Comparison of ENCODE assay signal across 1 cellular context in the genomic region with DNA sequence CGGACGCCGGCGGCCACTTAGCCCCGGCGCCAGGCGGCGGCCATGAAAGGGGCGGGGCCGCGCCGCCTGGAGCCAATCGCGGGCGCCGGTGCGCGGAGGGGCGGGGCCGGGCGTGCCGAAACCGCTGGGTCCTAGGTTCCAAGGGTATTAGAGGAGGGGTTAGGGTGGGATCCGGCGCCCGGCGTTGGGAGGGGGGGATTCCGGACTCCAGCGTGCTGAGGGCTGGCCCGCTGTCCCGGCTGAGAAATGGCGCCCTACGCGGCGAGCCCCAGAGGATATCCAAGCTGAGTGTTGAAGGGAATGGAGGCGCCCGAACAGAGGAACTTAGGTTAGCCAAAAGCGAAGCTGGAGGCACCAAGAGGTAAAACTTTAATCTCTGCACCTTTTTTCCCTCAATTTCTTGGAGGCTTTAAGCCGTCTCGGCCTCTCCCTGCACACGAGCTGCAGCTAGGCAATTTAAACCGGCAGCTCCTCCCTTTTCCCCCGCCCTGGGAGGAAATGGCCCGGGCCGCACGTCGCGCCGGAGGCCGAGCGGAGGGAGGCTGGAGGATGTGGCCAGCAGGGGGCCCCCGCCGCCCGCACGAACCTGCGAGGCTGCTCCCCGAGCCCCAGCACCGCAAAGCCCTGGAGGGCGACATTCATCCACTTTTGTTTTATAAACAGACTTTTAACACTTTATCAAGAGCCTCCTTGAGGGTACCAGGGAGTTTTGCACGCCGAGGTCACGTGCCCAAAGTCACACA.
TF ChIP-seq lines count a peak whose summit lies in the region.

A gene with protein sequence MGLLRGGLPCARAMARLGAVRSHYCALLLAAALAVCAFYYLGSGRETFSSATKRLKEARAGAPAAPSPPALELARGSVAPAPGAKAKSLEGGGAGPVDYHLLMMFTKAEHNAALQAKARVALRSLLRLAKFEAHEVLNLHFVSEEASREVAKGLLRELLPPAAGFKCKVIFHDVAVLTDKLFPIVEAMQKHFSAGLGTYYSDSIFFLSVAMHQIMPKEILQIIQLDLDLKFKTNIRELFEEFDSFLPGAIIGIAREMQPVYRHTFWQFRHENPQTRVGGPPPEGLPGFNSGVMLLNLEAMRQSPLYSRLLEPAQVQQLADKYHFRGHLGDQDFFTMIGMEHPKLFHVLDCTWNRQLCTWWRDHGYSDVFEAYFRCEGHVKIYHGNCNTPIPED (minus strand): TSS at position 44 of the 743 bp plus-strand sequence. CDS start 101 bp downstream, outside the sequence.

TF ChIP-seq in HepG2, 621 proteins besides CTCF, POLR2A, EP300 and RAD21 (continued from another document and continues in another):
- TF ChIP-seq, protein P1, sequence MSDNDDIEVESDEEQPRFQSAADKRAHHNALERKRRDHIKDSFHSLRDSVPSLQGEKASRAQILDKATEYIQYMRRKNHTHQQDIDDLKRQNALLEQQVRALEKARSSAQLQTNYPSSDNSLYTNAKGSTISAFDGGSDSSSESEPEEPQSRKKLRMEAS (IDR thresholded peaks at IDR 0.05), result peak; percentile 55; the same call in 1 of the 2 replicates
- TF ChIP-seq MAFG (CRISPR knock-in tag; IDR thresholded peaks at IDR 0.05) (no peak), KLF15 (CRISPR knock-in tag; IDR thresholded peaks at IDR 0.05; ENCODE audit: borderline replicate concordance) (peak; percentile 55; the same call in 1 of the 2 replicates), SMAD9 (CRISPR knock-in tag; IDR thresholded peaks at IDR 0.05) (0 out of 2 replicates have a peak, but pooled peaks have one; percentile 39), AKAP8 (CRISPR knock-in tag; IDR thresholded peaks at IDR 0.05) (no peak), MYC (CRISPR knock-in tag; IDR thresholded peaks at IDR 0.05; ENCODE audit: borderline replicate concordance) (peak; percentile 74; the same call in 1 of the 2 replicates), KDM5B (CRISPR knock-in tag; IDR thresholded peaks at IDR 0.05; ENCODE audit: borderline replicate concordance) (peak; percentile 63), ZNF180 (CRISPR knock-in tag; IDR thresholded peaks at IDR 0.05; ENCODE audit: borderline replicate concordance, low read depth) (no peak), RAD51 (IDR thresholded peaks at IDR 0.05; ENCODE audit: borderline replicate concordance) (no peak), MXI1 (IDR thresholded peaks at IDR 0.05; ENCODE audit: borderline replicate concordance, low read depth, low read length) (peak; percentile 16; the same call in 1 of the 3 replicates), TBP (CRISPR knock-in tag; IDR thresholded peaks at IDR 0.05) (no peak), ZNF891 (CRISPR knock-in tag; IDR thresholded peaks at IDR 0.05) (no peak), ARID2 (CRISPR knock-in tag; IDR thresholded peaks at IDR 0.05; ENCODE audit: borderline replicate concordance) (no peak), ZFP82 (CRISPR knock-in tag; IDR thresholded peaks at IDR 0.05; ENCODE audit: borderline replicate concordance) (no peak), KAT2B (IDR thresholded peaks at IDR 0.05; ENCODE audit: borderline replicate concordance, low read depth, low read length) (no peak), ZFYVE20 (CRISPR knock-in tag; IDR thresholded peaks at IDR 0.05; ENCODE audit: borderline replicate concordance, low read depth) (no peak), SMARCE1 (IDR thresholded peaks at IDR 0.05; ENCODE audit: borderline replicate concordance) (no peak), CEBPG (CRISPR knock-in tag; IDR thresholded peaks at IDR 0.05) (peak; percentile 15; the same call in 1 of the 2 replicates)
- TF ChIP-seq, protein P2, sequence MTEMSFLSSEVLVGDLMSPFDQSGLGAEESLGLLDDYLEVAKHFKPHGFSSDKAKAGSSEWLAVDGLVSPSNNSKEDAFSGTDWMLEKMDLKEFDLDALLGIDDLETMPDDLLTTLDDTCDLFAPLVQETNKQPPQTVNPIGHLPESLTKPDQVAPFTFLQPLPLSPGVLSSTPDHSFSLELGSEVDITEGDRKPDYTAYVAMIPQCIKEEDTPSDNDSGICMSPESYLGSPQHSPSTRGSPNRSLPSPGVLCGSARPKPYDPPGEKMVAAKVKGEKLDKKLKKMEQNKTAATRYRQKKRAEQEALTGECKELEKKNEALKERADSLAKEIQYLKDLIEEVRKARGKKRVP (CRISPR knock-in tag; IDR thresholded peaks at IDR 0.05), result no peak
- TF ChIP-seq, protein P3, sequence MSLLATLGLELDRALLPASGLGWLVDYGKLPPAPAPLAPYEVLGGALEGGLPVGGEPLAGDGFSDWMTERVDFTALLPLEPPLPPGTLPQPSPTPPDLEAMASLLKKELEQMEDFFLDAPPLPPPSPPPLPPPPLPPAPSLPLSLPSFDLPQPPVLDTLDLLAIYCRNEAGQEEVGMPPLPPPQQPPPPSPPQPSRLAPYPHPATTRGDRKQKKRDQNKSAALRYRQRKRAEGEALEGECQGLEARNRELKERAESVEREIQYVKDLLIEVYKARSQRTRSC (CRISPR knock-in tag; IDR thresholded peaks at IDR 0.05; ENCODE audit: low read depth), result no peak
- TF ChIP-seq, protein P4, sequence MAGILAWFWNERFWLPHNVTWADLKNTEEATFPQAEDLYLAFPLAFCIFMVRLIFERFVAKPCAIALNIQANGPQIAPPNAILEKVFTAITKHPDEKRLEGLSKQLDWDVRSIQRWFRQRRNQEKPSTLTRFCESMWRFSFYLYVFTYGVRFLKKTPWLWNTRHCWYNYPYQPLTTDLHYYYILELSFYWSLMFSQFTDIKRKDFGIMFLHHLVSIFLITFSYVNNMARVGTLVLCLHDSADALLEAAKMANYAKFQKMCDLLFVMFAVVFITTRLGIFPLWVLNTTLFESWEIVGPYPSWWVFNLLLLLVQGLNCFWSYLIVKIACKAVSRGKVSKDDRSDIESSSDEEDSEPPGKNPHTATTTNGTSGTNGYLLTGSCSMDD (CRISPR knock-in tag; IDR thresholded peaks at IDR 0.05), result no peak
- TF ChIP-seq, protein P5, sequence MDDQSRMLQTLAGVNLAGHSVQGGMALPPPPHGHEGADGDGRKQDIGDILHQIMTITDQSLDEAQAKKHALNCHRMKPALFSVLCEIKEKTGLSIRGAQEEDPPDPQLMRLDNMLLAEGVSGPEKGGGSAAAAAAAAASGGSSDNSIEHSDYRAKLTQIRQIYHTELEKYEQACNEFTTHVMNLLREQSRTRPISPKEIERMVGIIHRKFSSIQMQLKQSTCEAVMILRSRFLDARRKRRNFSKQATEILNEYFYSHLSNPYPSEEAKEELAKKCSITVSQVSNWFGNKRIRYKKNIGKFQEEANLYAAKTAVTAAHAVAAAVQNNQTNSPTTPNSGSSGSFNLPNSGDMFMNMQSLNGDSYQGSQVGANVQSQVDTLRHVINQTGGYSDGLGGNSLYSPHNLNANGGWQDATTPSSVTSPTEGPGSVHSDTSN (CRISPR knock-in tag; IDR thresholded peaks at IDR 0.05; ENCODE audit: borderline replicate concordance), result no peak; the same call in 1 of the 2 replicates
- TF ChIP-seq, protein P6, sequence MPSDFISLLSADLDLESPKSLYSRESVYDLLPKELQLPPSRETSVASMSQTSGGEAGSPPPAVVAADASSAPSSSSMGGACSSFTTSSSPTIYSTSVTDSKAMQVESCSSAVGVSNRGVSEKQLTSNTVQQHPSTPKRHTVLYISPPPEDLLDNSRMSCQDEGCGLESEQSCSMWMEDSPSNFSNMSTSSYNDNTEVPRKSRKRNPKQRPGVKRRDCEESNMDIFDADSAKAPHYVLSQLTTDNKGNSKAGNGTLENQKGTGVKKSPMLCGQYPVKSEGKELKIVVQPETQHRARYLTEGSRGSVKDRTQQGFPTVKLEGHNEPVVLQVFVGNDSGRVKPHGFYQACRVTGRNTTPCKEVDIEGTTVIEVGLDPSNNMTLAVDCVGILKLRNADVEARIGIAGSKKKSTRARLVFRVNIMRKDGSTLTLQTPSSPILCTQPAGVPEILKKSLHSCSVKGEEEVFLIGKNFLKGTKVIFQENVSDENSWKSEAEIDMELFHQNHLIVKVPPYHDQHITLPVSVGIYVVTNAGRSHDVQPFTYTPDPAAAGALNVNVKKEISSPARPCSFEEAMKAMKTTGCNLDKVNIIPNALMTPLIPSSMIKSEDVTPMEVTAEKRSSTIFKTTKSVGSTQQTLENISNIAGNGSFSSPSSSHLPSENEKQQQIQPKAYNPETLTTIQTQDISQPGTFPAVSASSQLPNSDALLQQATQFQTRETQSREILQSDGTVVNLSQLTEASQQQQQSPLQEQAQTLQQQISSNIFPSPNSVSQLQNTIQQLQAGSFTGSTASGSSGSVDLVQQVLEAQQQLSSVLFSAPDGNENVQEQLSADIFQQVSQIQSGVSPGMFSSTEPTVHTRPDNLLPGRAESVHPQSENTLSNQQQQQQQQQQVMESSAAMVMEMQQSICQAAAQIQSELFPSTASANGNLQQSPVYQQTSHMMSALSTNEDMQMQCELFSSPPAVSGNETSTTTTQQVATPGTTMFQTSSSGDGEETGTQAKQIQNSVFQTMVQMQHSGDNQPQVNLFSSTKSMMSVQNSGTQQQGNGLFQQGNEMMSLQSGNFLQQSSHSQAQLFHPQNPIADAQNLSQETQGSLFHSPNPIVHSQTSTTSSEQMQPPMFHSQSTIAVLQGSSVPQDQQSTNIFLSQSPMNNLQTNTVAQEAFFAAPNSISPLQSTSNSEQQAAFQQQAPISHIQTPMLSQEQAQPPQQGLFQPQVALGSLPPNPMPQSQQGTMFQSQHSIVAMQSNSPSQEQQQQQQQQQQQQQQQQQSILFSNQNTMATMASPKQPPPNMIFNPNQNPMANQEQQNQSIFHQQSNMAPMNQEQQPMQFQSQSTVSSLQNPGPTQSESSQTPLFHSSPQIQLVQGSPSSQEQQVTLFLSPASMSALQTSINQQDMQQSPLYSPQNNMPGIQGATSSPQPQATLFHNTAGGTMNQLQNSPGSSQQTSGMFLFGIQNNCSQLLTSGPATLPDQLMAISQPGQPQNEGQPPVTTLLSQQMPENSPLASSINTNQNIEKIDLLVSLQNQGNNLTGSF (CRISPR knock-in tag; IDR thresholded peaks at IDR 0.05), result no peak
- TF ChIP-seq, protein P7, sequence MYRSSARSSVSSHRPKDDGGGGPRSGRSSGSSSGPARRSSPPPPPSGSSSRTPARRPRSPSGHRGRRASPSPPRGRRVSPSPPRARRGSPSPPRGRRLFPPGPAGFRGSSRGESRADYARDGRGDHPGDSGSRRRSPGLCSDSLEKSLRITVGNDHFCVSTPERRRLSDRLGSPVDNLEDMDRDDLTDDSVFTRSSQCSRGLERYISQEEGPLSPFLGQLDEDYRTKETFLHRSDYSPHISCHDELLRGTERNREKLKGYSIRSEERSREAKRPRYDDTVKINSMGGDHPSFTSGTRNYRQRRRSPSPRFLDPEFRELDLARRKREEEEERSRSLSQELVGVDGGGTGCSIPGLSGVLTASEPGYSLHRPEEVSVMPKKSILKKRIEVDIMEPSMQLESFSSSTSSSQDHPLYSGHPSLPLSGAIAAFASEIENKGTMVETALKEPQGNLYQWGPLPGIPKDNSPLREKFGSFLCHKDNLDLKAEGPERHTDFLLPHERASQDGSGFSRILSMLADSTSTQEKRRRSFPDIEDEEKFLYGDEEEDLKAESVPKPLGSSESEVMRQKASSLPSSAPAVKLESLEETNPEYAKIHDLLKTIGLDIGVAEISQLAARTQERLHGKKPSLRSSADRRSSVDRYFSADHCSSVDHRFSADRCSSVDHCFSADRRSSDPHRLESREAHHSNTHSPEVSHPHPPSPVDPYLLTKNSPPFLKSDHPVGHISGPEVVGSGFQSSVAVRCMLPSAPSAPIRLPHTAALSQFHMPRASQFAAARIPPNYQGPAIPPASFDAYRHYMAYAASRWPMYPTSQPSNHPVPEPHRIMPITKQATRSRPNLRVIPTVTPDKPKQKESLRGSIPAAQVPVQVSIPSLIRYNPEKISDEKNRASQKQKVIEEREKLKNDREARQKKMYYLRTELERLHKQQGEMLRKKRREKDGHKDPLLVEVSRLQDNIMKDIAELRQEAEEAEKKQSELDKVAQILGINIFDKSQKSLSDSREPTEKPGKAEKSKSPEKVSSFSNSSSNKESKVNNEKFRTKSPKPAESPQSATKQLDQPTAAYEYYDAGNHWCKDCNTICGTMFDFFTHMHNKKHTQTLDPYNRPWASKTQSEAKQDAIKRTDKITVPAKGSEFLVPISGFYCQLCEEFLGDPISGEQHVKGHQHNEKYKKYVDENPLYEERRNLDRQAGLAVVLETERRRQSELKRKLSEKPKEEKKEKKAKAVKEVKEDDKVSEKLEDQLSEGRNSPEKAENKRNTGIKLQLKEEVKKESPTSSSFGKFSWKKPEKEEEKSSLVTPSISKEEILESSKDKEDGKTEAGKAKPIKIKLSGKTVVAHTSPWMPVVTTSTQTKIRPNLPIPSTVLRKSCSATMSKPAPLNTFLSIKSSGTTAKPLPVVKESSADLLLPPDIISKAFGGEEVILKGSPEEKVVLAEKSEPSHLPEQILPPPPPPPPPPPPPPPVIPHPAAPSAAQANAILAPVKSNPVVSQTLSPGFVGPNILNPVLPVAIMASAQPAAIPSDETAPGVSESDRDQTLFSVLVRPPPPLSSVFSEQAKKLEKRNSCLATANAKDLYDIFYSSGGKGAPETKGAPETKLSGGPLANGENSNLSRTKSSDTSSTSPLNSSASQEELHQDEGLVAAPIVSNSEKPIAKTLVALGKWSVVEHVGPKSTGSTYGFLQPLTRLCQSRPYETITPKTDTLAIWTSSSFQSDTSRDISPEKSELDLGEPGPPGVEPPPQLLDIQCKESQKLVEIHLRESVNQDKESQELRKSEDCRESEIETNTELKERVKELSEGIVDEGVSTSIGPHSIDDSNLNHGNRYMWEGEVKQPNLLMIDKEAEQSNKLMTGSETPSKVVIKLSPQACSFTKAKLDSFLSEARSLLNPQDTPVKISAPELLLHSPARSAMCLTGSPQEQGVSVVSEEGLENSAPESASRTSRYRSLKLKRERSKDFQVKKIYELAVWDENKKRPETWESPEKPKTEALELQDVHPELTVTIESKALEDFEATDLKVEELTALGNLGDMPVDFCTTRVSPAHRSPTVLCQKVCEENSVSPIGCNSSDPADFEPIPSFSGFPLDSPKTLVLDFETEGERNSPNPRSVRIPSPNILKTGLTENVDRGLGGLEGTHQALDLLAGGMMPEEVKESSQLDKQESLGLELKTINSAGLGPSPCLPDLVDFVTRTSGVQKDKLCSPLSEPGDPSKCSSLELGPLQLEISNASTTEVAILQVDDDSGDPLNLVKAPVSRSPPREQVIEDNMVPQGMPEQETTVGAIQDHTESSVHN (CRISPR knock-in tag; IDR thresholded peaks at IDR 0.05), result 0 out of 2 replicates have a peak, but pooled peaks have one; percentile 37
- TF ChIP-seq, protein P8, sequence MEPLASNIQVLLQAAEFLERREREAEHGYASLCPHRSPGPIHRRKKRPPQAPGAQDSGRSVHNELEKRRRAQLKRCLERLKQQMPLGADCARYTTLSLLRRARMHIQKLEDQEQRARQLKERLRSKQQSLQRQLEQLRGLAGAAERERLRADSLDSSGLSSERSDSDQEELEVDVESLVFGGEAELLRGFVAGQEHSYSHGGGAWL (CRISPR knock-in tag; IDR thresholded peaks at IDR 0.05), result peak; percentile 58; the same call in 1 of the 2 replicates
- TF ChIP-seq, protein P9, sequence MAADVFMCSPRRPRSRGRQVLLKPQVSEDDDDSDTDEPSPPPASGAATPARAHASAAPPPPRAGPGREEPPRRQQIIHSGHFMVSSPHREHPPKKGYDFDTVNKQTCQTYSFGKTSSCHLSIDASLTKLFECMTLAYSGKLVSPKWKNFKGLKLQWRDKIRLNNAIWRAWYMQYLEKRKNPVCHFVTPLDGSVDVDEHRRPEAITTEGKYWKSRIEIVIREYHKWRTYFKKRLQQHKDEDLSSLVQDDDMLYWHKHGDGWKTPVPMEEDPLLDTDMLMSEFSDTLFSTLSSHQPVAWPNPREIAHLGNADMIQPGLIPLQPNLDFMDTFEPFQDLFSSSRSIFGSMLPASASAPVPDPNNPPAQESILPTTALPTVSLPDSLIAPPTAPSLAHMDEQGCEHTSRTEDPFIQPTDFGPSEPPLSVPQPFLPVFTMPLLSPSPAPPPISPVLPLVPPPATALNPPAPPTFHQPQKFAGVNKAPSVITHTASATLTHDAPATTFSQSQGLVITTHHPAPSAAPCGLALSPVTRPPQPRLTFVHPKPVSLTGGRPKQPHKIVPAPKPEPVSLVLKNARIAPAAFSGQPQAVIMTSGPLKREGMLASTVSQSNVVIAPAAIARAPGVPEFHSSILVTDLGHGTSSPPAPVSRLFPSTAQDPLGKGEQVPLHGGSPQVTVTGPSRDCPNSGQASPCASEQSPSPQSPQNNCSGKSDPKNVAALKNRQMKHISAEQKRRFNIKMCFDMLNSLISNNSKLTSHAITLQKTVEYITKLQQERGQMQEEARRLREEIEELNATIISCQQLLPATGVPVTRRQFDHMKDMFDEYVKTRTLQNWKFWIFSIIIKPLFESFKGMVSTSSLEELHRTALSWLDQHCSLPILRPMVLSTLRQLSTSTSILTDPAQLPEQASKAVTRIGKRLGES (CRISPR knock-in tag; IDR thresholded peaks at IDR 0.05; ENCODE audit: borderline replicate concordance), result peak; percentile 47; the same call in 1 of the 2 replicates
